21 cellular contexts compared by ENCODE assay signal in genomic region chr3:13199006-13199776, GRCh38.
"Had no signal": no experiment of that assay in that cellular context is flagged by ENCODE, and none has a peak within 500 bp of the region (broad histone marks: within the 10 kb centered on the region; RNA-seq: fewer than 3 reads in every experiment).

No MANE protein-coding gene starts in this region.

- H3K27ac ChIP-seq: coronary artery, dorsolateral prefrontal cortex, heart left ventricle, neural progenitor cell, parathyroid adenoma, psoas muscle, skin epidermis, vagina had no signal

- H3K4me3 ChIP-seq: coronary artery, dorsolateral prefrontal cortex, heart left ventricle, neural progenitor cell, psoas muscle, skin epidermis, vagina had no signal

- H2AFZ ChIP-seq: neural progenitor cell, parathyroid adenoma had no signal

- H3K27me3 ChIP-seq: neural progenitor cell, vagina had no signal

- ATAC-seq: esophagus mucosa; heart left ventricle; natural killer cell treated with Interleukin-12 subunit alpha and Interleukin-12 subunit beta and Interleukin-15 and Interleukin-18, amount 100 ng/mL, for 72 hours; sciatic nerve had no signal

- H3K79me2 ChIP-seq: parathyroid adenoma had no signal

- H3K4me2 ChIP-seq: neural progenitor cell had no signal

- H3K4me1 ChIP-seq: psoas muscle had no signal

- H3K36me3 ChIP-seq: heart left ventricle, neural progenitor cell, vagina had no signal

- FAIRE-seq: endometrium, frontal cortex had no signal

- H3K9me3 ChIP-seq: heart left ventricle, psoas muscle, vagina had no signal

- H3K9ac ChIP-seq: neural progenitor cell, parathyroid adenoma had no signal

- DNase-seq: effector CD8-positive, alpha-beta T cell; hippocampal formation; kidney glomerular epithelial cell; occipital lobe; psoas muscle; retina; stimulated activated CD4-positive, alpha-beta T cell treated with anti-CD3 and anti-CD28 coated beads, Interleukin-12 subunit alpha, Interleukin-12 subunit beta, amount 100 ng/mL, for 4 hours; stimulated activated naive CD4-positive, alpha-beta T cell; trophoblast cell had no signal
